In the genomic region with DNA sequence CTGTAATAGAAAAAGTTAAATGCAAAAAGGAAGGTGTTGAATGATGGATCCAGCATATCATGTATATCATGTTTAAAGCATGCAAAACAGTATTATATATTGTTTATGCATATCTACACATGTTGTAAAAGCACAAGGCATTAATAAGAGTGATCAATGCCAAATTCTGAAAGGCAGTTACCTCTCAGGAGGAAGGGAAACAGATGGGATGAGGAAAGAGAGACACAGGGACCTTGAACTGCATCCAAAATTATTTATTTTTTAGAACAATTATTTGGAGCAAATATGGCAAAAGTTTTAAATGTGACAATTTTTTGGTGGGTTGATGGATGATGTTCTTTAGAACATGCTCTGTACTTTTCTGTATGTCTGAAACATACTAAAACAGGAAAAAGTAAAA, we compare ENCODE assay signal across 19 cellular contexts.
DNase-seq lines count a peak whose midpoint lies in the region; ATAC-seq and TF ChIP-seq lines count a peak whose summit lies in the region.
"Had no signal": no experiment of that assay in that cellular context is flagged by ENCODE, and none has a peak within 500 bp of the region (broad histone marks: within the 10 kb centered on the region; RNA-seq: fewer than 3 reads in every experiment).

No MANE protein-coding gene starts in this region.

- no peak overlapping the region for H3K27ac Mint-ChIP-seq in CD8-positive, alpha-beta T cell
- H3K27ac Mint-ChIP-seq: B cell; CD4-positive, CD25-positive, alpha-beta regulatory T cell; CD8-positive, alpha-beta memory T cell; GM23338; H9 had no signal

- no peaks in the 10 kb centered on the region for H3K9me3 ChIP-seq in CD8-positive, alpha-beta T cell (ENCODE audit: low read length)

- no peak for ATAC-seq in CD8-positive, alpha-beta T cell
- ATAC-seq in HG02884 (IDR thresholded peaks at IDR 0.05; ENCODE audit: unreplicated experiment), result no peak
- ATAC-seq: GM23338, HCT116 had no signal

- TF ChIP-seq POLR2A in erythroblast (IDR thresholded peaks at IDR 0.05; ENCODE audit: low read length), result no peak

- CTCF ChIA-PET in CD8-positive, alpha-beta T cell (lab: Charles Lee), result no interaction called here

- no peak for TF ChIP-seq CTCF in CD8-positive, alpha-beta T cell (IDR thresholded peaks at IDR 0.05)

- H3K4me3 Mint-ChIP-seq in CD8-positive, alpha-beta T cell, result no peak overlapping the region
- H3K4me3 Mint-ChIP-seq: B cell; CD4-positive, CD25-positive, alpha-beta regulatory T cell; CD8-positive, alpha-beta memory T cell; GM23338; H9 had no signal

- H3K9me3 Mint-ChIP-seq in CD8-positive, alpha-beta T cell, result peaks cover 3% of the 10 kb centered on the region
- H3K9me3 Mint-ChIP-seq: CD8-positive, alpha-beta memory T cell had no signal

- H3K27ac ChIP-seq in CD8-positive, alpha-beta T cell (ENCODE audit: low read depth, low read length), result no peak overlapping the region
- H3K27ac ChIP-seq: BLaER1, C4-2B had no signal

- no peaks in the 10 kb centered on the region for H3K4me1 Mint-ChIP-seq in CD8-positive, alpha-beta T cell (ENCODE audit: low read depth)
- H3K4me1 Mint-ChIP-seq: B cell; CD4-positive, CD25-positive, alpha-beta regulatory T cell; CD8-positive, alpha-beta memory T cell; GM23338 had no signal

- no peaks in the 10 kb centered on the region for H3K4me1 ChIP-seq in CD8-positive, alpha-beta T cell (ENCODE audit: insufficient read depth, low read length)
- H3K4me1 ChIP-seq: BLaER1 had no signal

- no peaks in the 10 kb centered on the region for H3K27me3 Mint-ChIP-seq in CD8-positive, alpha-beta T cell (ENCODE audit: low read depth)
- H3K27me3 Mint-ChIP-seq: CD4-positive, CD25-positive, alpha-beta regulatory T cell had no signal

- no peaks in the 10 kb centered on the region for H3K36me3 ChIP-seq in CD8-positive, alpha-beta T cell (ENCODE audit: insufficient read depth, low read length)
- H3K36me3 ChIP-seq: BLaER1 had no signal

- DNase-seq in NCI-H2171 treated with DMSO at 0.1 percent for 48 hours (lab: John Stamatoyannopoulos, UW) (peak; percentile 12), NCI-H2171 (lab: John Stamatoyannopoulos, UW) (no peak), NCI-H446 treated with DMSO at 0.1 percent for 48 hours (lab: John Stamatoyannopoulos, UW) (peak; percentile 7), cerebellum (ENCODE audit: low spot score) (peak; percentile 41), erythroblast (lab: John Stamatoyannopoulos, UW) (no peak)
- DNase-seq in CD8-positive, alpha-beta T cell, result no peak
- DNase-seq: 8988T; CD4-positive, CD25-positive, alpha-beta regulatory T cell; CD8-positive, alpha-beta memory T cell; DMS 273 treated with DMSO at 0.1 percent for 48 hours; DMS79; GF-D8; H9 had no signal

- H3K36me3 Mint-ChIP-seq in CD8-positive, alpha-beta T cell, result no peaks in the 10 kb centered on the region
- H3K36me3 Mint-ChIP-seq: CD4-positive, CD25-positive, alpha-beta regulatory T cell; CD8-positive, alpha-beta memory T cell had no signal

- H3K27me3 ChIP-seq in CD8-positive, alpha-beta T cell (ENCODE audit: insufficient read depth, low read length), result no peaks in the 10 kb centered on the region

- H3K4me3 ChIP-seq in CD8-positive, alpha-beta T cell (ENCODE audit: low read depth, low read length), result no peak overlapping the region
- H3K4me3 ChIP-seq: BLaER1, GM23338 had no signal

- POLR2A ChIA-PET in CD8-positive, alpha-beta T cell (lab: Charles Lee), result no interaction called here

- intact Hi-C loops in CD8-positive, alpha-beta T cell (cut with DNase I, micrococcal nuclease), result no loop called here

Comparison
In these comparisons a context has a peak if more than half of its experiments do, and no peak if none do; other contexts are left out.
1. DNase-seq: peak in NCI-H2171 treated with DMSO at 0.1 percent for 48 hours (single experiment), NCI-H446 treated with DMSO at 0.1 percent for 48 hours (single experiment) and cerebellum (single experiment); none in NCI-H2171 (single experiment), erythroblast (0 of 2) and CD8-positive, alpha-beta T cell (0 of 7).